ENCODE assay signal across 8 cellular contexts in genomic region chr6:32972353-32973143, GRCh38. TPM values are rescaled to one million over a fixed set of nuclear protein-coding genes. Genes with fewer than 3 reads are reported as not detected.
DNase-seq lines count a peak whose midpoint lies in the region; TF ChIP-seq lines count a peak whose summit lies in the region.

No MANE protein-coding gene starts in this region.

- no peaks in the 10 kb centered on the region for H3K36me3 ChIP-seq in uterus

- TF ChIP-seq CTCF in GM12875 (IDR thresholded peaks at IDR 0.05; ENCODE audit: borderline replicate concordance, insufficient read depth, low read depth, low read length) (no peak), epithelial cell of proximal tubule (conservative IDR thresholded peaks at IDR 0.05; ENCODE audit: low read depth, low read length) (no peak), nephron (IDR thresholded peaks at IDR 0.05; ENCODE audit: unreplicated experiment in 3 of 3) (no peak), uterus (IDR thresholded peaks at IDR 0.05) (no peak)

- H3K9me3 ChIP-seq in uterus: no peaks in the 10 kb centered on the region

- peaks cover 0 to 3% of the 10 kb centered on the region in 2 donors for H3K4me1 ChIP-seq in uterus

- H3K27ac ChIP-seq in uterus: peak overlapping the region; percentile 70 to 100

- TF ChIP-seq POLR2A in uterus (IDR thresholded peaks at IDR 0.05): no peak

- DNase-seq in Kasumi-1 (lab: John Stamatoyannopoulos, UW): peak; percentile 35 to 84
- peak; percentile 58 for DNase-seq in activated CD4-positive, alpha-beta T cell treated with anti-CD3 and anti-CD28 coated beads, Interleukin-2, amount 50 U/mL, for 1 hour
- DNase-seq in epithelial cell of proximal tubule (ENCODE audit: low read depth): no peak
- DNase-seq in uterus: peak in 1 of 2 donors; percentile 41
- no peak for DNase-seq in cerebellum (ENCODE audit: low spot score)
- no peak for DNase-seq in ureter (ENCODE audit: low spot score)

- no peaks in the 10 kb centered on the region for H3K27me3 ChIP-seq in uterus

- intact Hi-C loops in uterus (cut with DNase I; ENCODE audit: low total_unique reads): no loop called here

- peaks cover 55% of the 10 kb centered on the region for H3K36me3 Mint-ChIP-seq in nephron (ENCODE audit: low read depth)

- peak overlapping the region; percentile 100 for H3K27ac Mint-ChIP-seq in nephron

- no peaks in the 10 kb centered on the region for H3K27me3 Mint-ChIP-seq in nephron (ENCODE audit: low read depth)

- H3K4me3 Mint-ChIP-seq in nephron: peak overlapping the region; percentile 92 to 98 (median 95)

- no peaks in the 10 kb centered on the region for H3K9me3 Mint-ChIP-seq in nephron

- H3K4me1 Mint-ChIP-seq in nephron: peaks cover 28% of the 10 kb centered on the region

- H3K4me3 ChIP-seq in GM12875 (ENCODE audit: low read depth, low read length) (peak overlapping the region; percentile 66), epithelial cell of proximal tubule (ENCODE audit: low read depth, low read length) (peak overlapping the region; percentile 69), uterus (peak overlapping the region; percentile 61 to 87)

RNA-seq across cellular contexts. Expression of gene BRD2, which starts 4.2 kb away (rescaled TPM):
- 128 and 140 TPM in 2 replicates for total RNA-seq in epithelial cell of proximal tubule
- 100 to 1,000 TPM in 2 of 4 donors, 10 to 100 TPM in 2; 42.5 to 202 (median 120) TPM for total RNA-seq in uterus
- 77.4 TPM for total RNA-seq in cerebellum
- total RNA-seq in ureter: 205 TPM

RNA-seq across cellular contexts. Expression of gene HLA-DMA, which starts 19.7 kb away (rescaled TPM):
- 0.65 and 2.0 TPM in 2 replicates for total RNA-seq in epithelial cell of proximal tubule
- 100 to 1,000 TPM in 1 of 4 donors, 10 to 100 TPM in 2, 1 to 10 TPM in 1; 6.6 to 134 (median 51.7) TPM for total RNA-seq in uterus
- total RNA-seq in cerebellum: 0.73 TPM
- total RNA-seq in ureter: 65.3 TPM

RNA-seq across cellular contexts. Expression of gene HLA-DMB, which starts 31.7 kb away (rescaled TPM):
- 3.5 and 4.2 TPM in 2 replicates for total RNA-seq in epithelial cell of proximal tubule
- total RNA-seq in uterus: 10 to 100 TPM; 16.9 to 29.4 (median 22.4) TPM
- 1.5 TPM for total RNA-seq in cerebellum
- total RNA-seq in ureter: 31.0 TPM

RNA-seq across cellular contexts. Expression of gene HLA-DOA, which starts 36.8 kb away (rescaled TPM):
- total RNA-seq in epithelial cell of proximal tubule: 1.6 TPM in 1 of 2 replicates, not detected in the other
- total RNA-seq in uterus: 10 to 100 TPM in 3 of 4 donors, 1 to 10 TPM in 1; 8.2 to 34.1 (median 18.4) TPM
- 1.1 TPM for total RNA-seq in cerebellum
- 25.6 TPM for total RNA-seq in ureter

Comparison
In these comparisons a context has a peak if more than half of its experiments do, and no peak if none do; other contexts are left out.
1. DNase-seq: peak in Kasumi-1 (2 of 2) and activated CD4-positive, alpha-beta T cell treated with anti-CD3 and anti-CD28 coated beads, Interleukin-2, amount 50 U/mL, for 1 hour (single experiment); none in epithelial cell of proximal tubule (single experiment), cerebellum (single experiment) and ureter (single experiment).
2. Peak in every context shown above with its lines, with median percentiles within 50 percentile points of each other: H3K4me3 ChIP-seq.